Comparison of ENCODE assay signal across 18 cellular contexts in genomic region chr10:114868801-114869200, GRCh38. TPM values are rescaled to one million over a fixed set of nuclear protein-coding genes. Genes with fewer than 3 reads are reported as not detected.
DNase-seq lines count a peak whose midpoint lies in the region; ATAC-seq, FAIRE-seq and TF ChIP-seq lines count a peak whose summit lies in the region.
"Had no signal": no experiment of that assay in that cellular context is flagged by ENCODE, and none has a peak within 500 bp of the region (broad histone marks: within the 10 kb centered on the region; RNA-seq: fewer than 3 reads in every experiment).

No MANE protein-coding gene starts in this region.

- H2BK15ac ChIP-seq in IMR-90 (ENCODE audit: low read depth, low read length), result no peak overlapping the region

- peaks cover 1 to 10% of the 10 kb centered on the region in 2 experiments; a peak in 1 of 4 replicates for H3K79me1 ChIP-seq in IMR-90 (ENCODE audit: low read depth in 1 of 2, low read length in 2 of 2)

- no peaks in the 10 kb centered on the region for H3K27me3 Mint-ChIP-seq in astrocyte (ENCODE audit: low read depth, unreplicated experiment)

- peak overlapping the region; percentile 79; the same call in 1 of the 2 replicates for H3K23ac ChIP-seq in IMR-90 (ENCODE audit: low read depth, low read length)

- peak overlapping the region; percentile 29; the same call in 1 of the 2 replicates for H2AK5ac ChIP-seq in IMR-90 (ENCODE audit: low read depth, low read length)

- peak overlapping the region; percentile 67; the same call in 1 of the 2 replicates for H3K18ac ChIP-seq in IMR-90 (ENCODE audit: low read depth, low read length)

- no peak overlapping the region for H3K4me3 Mint-ChIP-seq in astrocyte (ENCODE audit: unreplicated experiment)
- H3K4me3 Mint-ChIP-seq: immature natural killer cell, nephron had no signal

- no peak overlapping the region for H3K27ac ChIP-seq in IMR-90 (ENCODE audit: insufficient read depth, low read length)
- H3K27ac ChIP-seq in astrocyte (ENCODE audit: low read depth, low read length), result peak overlapping the region; percentile 74
- H3K27ac ChIP-seq: BLaER1, HL-60, KMS-11 had no signal

- H3K9me3 ChIP-seq in IMR-90 (ENCODE audit: control insufficient read depth, insufficient read depth, low read length), result no peaks in the 10 kb centered on the region
- no peaks in the 10 kb centered on the region for H3K9me3 ChIP-seq in astrocyte (ENCODE audit: insufficient read depth, low read depth, low read length)
- H3K9me3 ChIP-seq: BLaER1 had no signal

- H3K56ac ChIP-seq in IMR-90 (ENCODE audit: extremely low read depth, insufficient read depth, low read length), result no peak overlapping the region

- peak overlapping the region; percentile 24 for H3K14ac ChIP-seq in IMR-90 (replicated peaks; ENCODE audit: low read depth, low read length)

- peak overlapping the region; percentile 63; the same call in 1 of the 2 replicates for H2BK20ac ChIP-seq in IMR-90 (ENCODE audit: low read depth, low read length)

- peak overlapping the region; percentile 31 for H3K27ac Mint-ChIP-seq in astrocyte (ENCODE audit: unreplicated experiment)
- H3K27ac Mint-ChIP-seq: immature natural killer cell, nephron had no signal

- H3K36me3 Mint-ChIP-seq in astrocyte (ENCODE audit: low read depth, unreplicated experiment), result peaks cover 4% of the 10 kb centered on the region

- H3K9me1 ChIP-seq in IMR-90 (ENCODE audit: insufficient read depth, low read length), result peaks cover 6% of the 10 kb centered on the region

- CTCF ChIA-PET in IMR-90 (lab: Yijun Ruan, JAX), result interaction anchor here (0.6 to 1.7 kb wide), 5 partner anchors 8 to 1844 kb away, joined by 3 to 9 read pairs (median 5); no protein-coding TSS in a partner anchor

- no peak for TF ChIP-seq POLR2A in IMR-90 (IDR thresholded peaks at IDR 0.05; ENCODE audit: low read depth, low read length)

- H3K4me2 ChIP-seq in IMR-90 (ENCODE audit: low read depth, low read length) (no peak overlapping the region), astrocyte (ENCODE audit: low read length) (peak overlapping the region; percentile 51)
- H3K4me2 ChIP-seq: BLaER1, KMS-11 had no signal

- no peak overlapping the region for H2AK9ac ChIP-seq in IMR-90 (replicated peaks; ENCODE audit: low read depth, low read length, poor library complexity)

- H3K4me3 ChIP-seq in IMR-90 (ENCODE audit: insufficient read depth, low read depth, low read length), result no peak overlapping the region
- H3K4me3 ChIP-seq in astrocyte (ENCODE audit: insufficient read depth, low read depth, low read length), result no peak overlapping the region
- H3K4me3 ChIP-seq: BLaER1 had no signal

- peaks cover 24% of the 10 kb centered on the region for H3K4me1 Mint-ChIP-seq in astrocyte (ENCODE audit: low read depth, unreplicated experiment)
- H3K4me1 Mint-ChIP-seq: immature natural killer cell had no signal

- H3K27me3 ChIP-seq in IMR-90 (ENCODE audit: control insufficient read depth, insufficient read depth, low read length) (no peaks in the 10 kb centered on the region), astrocyte (ENCODE audit: insufficient read depth, low read length) (no peaks in the 10 kb centered on the region)
- H3K27me3 ChIP-seq: BLaER1 had no signal

- H2BK120ac ChIP-seq in IMR-90 (ENCODE audit: low read depth, low read length), result peak overlapping the region; percentile 65; the same call in 1 of the 2 replicates

- no peaks in the 10 kb centered on the region for H3K9me3 Mint-ChIP-seq in astrocyte (ENCODE audit: unreplicated experiment)
- H3K9me3 Mint-ChIP-seq: immature natural killer cell, nephron had no signal

- no peak overlapping the region for H4K8ac ChIP-seq in IMR-90 (ENCODE audit: low read depth in 2 of 2, low read length in 2 of 2)

- no CpG with 5 or more reads among the region's 1 CpG for WGBS in IMR-90 (ENCODE audit: extremely low coverage in 2 of 2, insufficient read length in 1 of 2), 2 experiments

- no peak overlapping the region for H3K9ac ChIP-seq in IMR-90 (ENCODE audit: low read depth, low read length)
- H3K9ac ChIP-seq in astrocyte (ENCODE audit: low read length), result peak overlapping the region; percentile 55
- H3K9ac ChIP-seq: BLaER1, KMS-11 had no signal

- H3K4me1 ChIP-seq in IMR-90 (ENCODE audit: control insufficient read depth, insufficient read depth, low read length) (peaks cover 5% of the 10 kb centered on the region; the same call in 1 of the 2 replicates), astrocyte (ENCODE audit: insufficient read depth, low read length) (peaks cover 14% of the 10 kb centered on the region)
- H3K4me1 ChIP-seq: BLaER1 had no signal

- in situ Hi-C loops in IMR-90 (cut with MboI; ENCODE audit: low sequenced_read_pairs), result no loop called here

- POLR2A ChIA-PET in IMR-90 (lab: Charles Lee; ENCODE audit: unreplicated experiment), result interaction anchor here (0.6 kb wide), 1 partner anchor 37 kb away, joined by 3 read pairs; no protein-coding TSS in a partner anchor

- H2AFZ ChIP-seq in IMR-90 (replicated peaks; ENCODE audit: low read length, poor library complexity), result no peak overlapping the region
- no peak overlapping the region for H2AFZ ChIP-seq in astrocyte (ENCODE audit: low read depth, low read length)

- H3K36me3 ChIP-seq in IMR-90 (ENCODE audit: control insufficient read depth, insufficient read depth, low read length), result peaks cover 2% of the 10 kb centered on the region; the same call in 1 of the 2 replicates
- peaks cover 8% of the 10 kb centered on the region for H3K36me3 ChIP-seq in astrocyte (ENCODE audit: insufficient read depth, low read length)

- no peak for FAIRE-seq in astrocyte (lab: Jason Lieb, UNC)
- FAIRE-seq: GM19239 had no signal

- no peak overlapping the region; the same call in 1 of the 2 replicates for H4K5ac ChIP-seq in IMR-90 (ENCODE audit: low read depth, low read length)

- H4K91ac ChIP-seq in IMR-90 (ENCODE audit: insufficient read depth, low read depth, low read length), result 0 out of 2 replicates have a peak overlapping the region, but pooled peaks have one; percentile 1

- no TSS peak for BruUV-seq in IMR-90 (replicated peaks; lab: Mats Ljungman, UMichigan)

- no peak for TF ChIP-seq CTCF in AG09319 (IDR thresholded peaks at IDR 0.05; ENCODE audit: low read depth, low read length)
- no peak for TF ChIP-seq CTCF in IMR-90 (conservative IDR thresholded peaks at IDR 0.05; ENCODE audit: low read depth, low read length)
- no peak for TF ChIP-seq CTCF in astrocyte (IDR thresholded peaks at IDR 0.05; ENCODE audit: insufficient read depth, low read depth, low read length)

- DNase-seq in AG09319 (ENCODE audit: extremely low read depth, low read depth), result peak; percentile 31
- DNase-seq in IMR-90, result peak; percentile 30
- no peak for DNase-seq in astrocyte (ENCODE audit: low read depth)
- DNase-seq in fibroblast of the conjunctiva (ENCODE audit: low read depth), result peak; percentile 63
- DNase-seq in NCI-H1048 (lab: John Stamatoyannopoulos, UW), result no peak
- DNase-seq in anterior cingulate cortex (lab: John Stamatoyannopoulos, UW), result no peak
- DNase-seq: DMS 273 treated with DMSO at 0.1 percent for 48 hours; effector CD4-positive, alpha-beta T cell; immature natural killer cell; NCI-H510A treated with DMSO at 0.1 percent for 48 hours; substantia nigra had no signal

- ATAC-seq in IMR-90 (ENCODE audit: low read depth) (no peak), HG02588 (IDR thresholded peaks at IDR 0.05; ENCODE audit: unreplicated experiment) (no peak), GM18861 (IDR thresholded peaks at IDR 0.05; ENCODE audit: unreplicated experiment) (no peak)

- H2BK5ac ChIP-seq in IMR-90 (ENCODE audit: low read depth, low read length, poor library complexity, severe bottlenecking), result peak overlapping the region; percentile 43

- intact Hi-C loops in IMR-90 (cut with micrococcal nuclease), result no loop called here

- H3K79me2 ChIP-seq in astrocyte (ENCODE audit: insufficient read depth, low read length), result no peaks in the 10 kb centered on the region

- dilution Hi-C loops in IMR-90 (cut with HindIII; ENCODE audit: low sequenced_read_pairs, unreplicated experiment), result no loop called here

- H4K20me1 ChIP-seq in IMR-90 (ENCODE audit: insufficient read depth, low read length) (no peaks in the 10 kb centered on the region), astrocyte (ENCODE audit: insufficient read depth, low read length) (no peaks in the 10 kb centered on the region)
- H4K20me1 ChIP-seq: BLaER1 had no signal

- H3K4ac ChIP-seq in IMR-90 (ENCODE audit: low read depth, low read length), result peak overlapping the region; percentile 2; the same call in 1 of the 2 replicates

- no peak for TF ChIP-seq RAD21 in IMR-90 (IDR thresholded peaks at IDR 0.05; ENCODE audit: low read length)

TF ChIP-seq in IMR-90, 13 proteins besides CTCF, POLR2A, EP300 and RAD21:
- TF ChIP-seq CEBPB (IDR thresholded peaks at IDR 0.05; ENCODE audit: low read depth, low read length), result peak; percentile 73
- TF ChIP-seq, protein P1, sequence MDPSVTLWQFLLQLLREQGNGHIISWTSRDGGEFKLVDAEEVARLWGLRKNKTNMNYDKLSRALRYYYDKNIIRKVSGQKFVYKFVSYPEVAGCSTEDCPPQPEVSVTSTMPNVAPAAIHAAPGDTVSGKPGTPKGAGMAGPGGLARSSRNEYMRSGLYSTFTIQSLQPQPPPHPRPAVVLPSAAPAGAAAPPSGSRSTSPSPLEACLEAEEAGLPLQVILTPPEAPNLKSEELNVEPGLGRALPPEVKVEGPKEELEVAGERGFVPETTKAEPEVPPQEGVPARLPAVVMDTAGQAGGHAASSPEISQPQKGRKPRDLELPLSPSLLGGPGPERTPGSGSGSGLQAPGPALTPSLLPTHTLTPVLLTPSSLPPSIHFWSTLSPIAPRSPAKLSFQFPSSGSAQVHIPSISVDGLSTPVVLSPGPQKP (IDR thresholded peaks at IDR 0.05; ENCODE audit: borderline replicate concordance, low read depth, low read length), result no peak

RNA-seq across cellular contexts. Expression of gene FHIP2A, which starts 47.2 kb away (rescaled TPM):
- total RNA-seq in IMR-90 (2012; rRNA removed), result 16.5 and 21.7 TPM in 2 replicates
- 8.9 and 10.7 TPM in 2 replicates for polyA plus RNA-seq in IMR-90 (2012; rRNA removed)
- polyA plus RNA-seq in IMR-90 (2012; cell fraction: cytosol; rRNA removed), result 2.5 and 7.1 TPM in 2 replicates
- polyA plus RNA-seq in IMR-90 (2012; cell fraction: nucleus; rRNA removed; ENCODE audit: low replicate concordance), result 39.6 and 46.5 TPM in 2 replicates
- 36.1 and 38.2 TPM in 2 replicates for total RNA-seq in astrocyte

Comparison
In these comparisons a context has a peak if more than half of its experiments do, and no peak if none do; other contexts are left out.
1. DNase-seq: peak in AG09319 (single experiment), IMR-90 (single experiment) and fibroblast of the conjunctiva (single experiment); none in astrocyte (single experiment), NCI-H1048 (single experiment) and anterior cingulate cortex (0 of 58).